In genomic region chr11:62573006-62573591, GRCh38 we compare ENCODE assay signal across 8 cellular contexts. TPM values are rescaled to one million over a fixed set of nuclear protein-coding genes. Genes with fewer than 3 reads are reported as not detected.
DNase-seq lines count a peak whose midpoint lies in the region; ATAC-seq, FAIRE-seq and TF ChIP-seq lines count a peak whose summit lies in the region.

No MANE protein-coding gene starts in this region.

- peaks cover 99% of the 10 kb centered on the region for H3K36me3 Mint-ChIP-seq in activated T-helper 17 cell treated with anti-CD3 and anti-CD28 coated beads, Interleukin-2, amount 50 U/mL, for 72 hours (ENCODE audit: low read depth)

- DNase-seq in D341Med (ENCODE audit: low spot score) (peak; percentile 34), HTR-8/SVneo (ENCODE audit: insufficient read length, low spot score) (peak; percentile 17), heart right ventricle (no peak), dedifferentiated amniotic fluid mesenchymal stem cell (ENCODE audit: extremely low spot score) (no peak), RCC 7860 (ENCODE audit: low spot score) (no peak)

- no peak for ATAC-seq in activated T-helper 17 cell treated with anti-CD3 and anti-CD28 coated beads, Interleukin-2, amount 50 U/mL, for 72 hours (replicated peaks)
- ATAC-seq in heart right ventricle (peak in 1 of 8 donors; percentile 1), GM21515 (IDR thresholded peaks at IDR 0.05; ENCODE audit: unreplicated experiment) (no peak)

- H3K4me1 Mint-ChIP-seq in activated T-helper 17 cell treated with anti-CD3 and anti-CD28 coated beads, Interleukin-2, amount 50 U/mL, for 72 hours, result peaks cover 33% of the 10 kb centered on the region

- TF ChIP-seq CTCF in heart right ventricle (IDR thresholded peaks at IDR 0.05), result no peak

- peak overlapping the region; percentile 54 to 98 (median 85) for H3K27ac ChIP-seq in heart right ventricle
- peak overlapping the region; percentile 75 for H3K27ac ChIP-seq in rectal smooth muscle tissue (ENCODE audit: low read depth, low read length)

- H3K4me1 ChIP-seq in heart right ventricle (peaks cover 11 to 74% (median 54%) of the 10 kb centered on the region in 9 donors), rectal smooth muscle tissue (ENCODE audit: control insufficient read depth, insufficient read depth, low read length) (peaks cover 20% of the 10 kb centered on the region)

- H3K4me3 Mint-ChIP-seq in activated T-helper 17 cell treated with anti-CD3 and anti-CD28 coated beads, Interleukin-2, amount 50 U/mL, for 72 hours, result peak overlapping the region; percentile 98

- H3K9me3 ChIP-seq in heart right ventricle, result no peaks in the 10 kb centered on the region

- H3K36me3 ChIP-seq in heart right ventricle, result peaks cover 0 to 72% (median 33%) of the 10 kb centered on the region in 9 donors
- H3K36me3 ChIP-seq in rectal smooth muscle tissue (ENCODE audit: control insufficient read depth, insufficient read depth, low read length), result peaks cover 29% of the 10 kb centered on the region

- H3K27ac Mint-ChIP-seq in activated T-helper 17 cell treated with anti-CD3 and anti-CD28 coated beads, Interleukin-2, amount 50 U/mL, for 72 hours, result peak overlapping the region; percentile 98

- peak overlapping the region; percentile 47 for H3K9ac ChIP-seq in rectal smooth muscle tissue (ENCODE audit: low read length)

- FAIRE-seq in HTR-8/SVneo (lab: Jason Lieb, UNC) (no peak), RCC 7860 (lab: Jason Lieb, UNC) (no peak)

- H3K4me3 ChIP-seq in heart right ventricle (peak overlapping the region; percentile 71 to 95 (median 85)), rectal smooth muscle tissue (ENCODE audit: low read length) (peak overlapping the region; percentile 96)

- intact Hi-C loops in heart right ventricle (cut with DNase I), result loop anchor here in 1 of 10 donors (10.0 kb wide), 1 partner anchor 282 kb away; no protein-coding TSS in a partner anchor

- WGBS in heart right ventricle, 2 donors, result 0 to 1% methylated on average over 33 of the region's 33 CpGs

- H3K27me3 ChIP-seq in heart right ventricle, result no peaks in the 10 kb centered on the region
- no peaks in the 10 kb centered on the region for H3K27me3 ChIP-seq in rectal smooth muscle tissue (ENCODE audit: control insufficient read depth, insufficient read depth, low read length)

- no peaks in the 10 kb centered on the region for H3K27me3 Mint-ChIP-seq in activated T-helper 17 cell treated with anti-CD3 and anti-CD28 coated beads, Interleukin-2, amount 50 U/mL, for 72 hours

- no peaks in the 10 kb centered on the region for H3K9me3 Mint-ChIP-seq in activated T-helper 17 cell treated with anti-CD3 and anti-CD28 coated beads, Interleukin-2, amount 50 U/mL, for 72 hours

RNA-seq across cellular contexts. Expression of gene EEF1G, which starts 0.6 kb away (rescaled TPM):
- total RNA-seq in activated T-helper 17 cell treated with anti-CD3 and anti-CD28 coated beads, Interleukin-2, amount 50 U/mL, for 72 hours, result 1,000 to 10,000 TPM; 1,690 to 1,865 TPM
- total RNA-seq in heart right ventricle, result 1,000 to 10,000 TPM in 5 of 10 donors, 100 to 1,000 TPM in 5; 784 to 1,131 (median 1,002) TPM
- polyA plus RNA-seq in heart right ventricle, result 1,000 to 10,000 TPM in 1 of 2 donors, 100 to 1,000 TPM in 1; 555 to 1,173 TPM

RNA-seq across cellular contexts. Expression of gene TUT1, which starts 18.2 kb away (rescaled TPM):
- 10 to 100 TPM; 23.8 to 25.7 TPM for total RNA-seq in activated T-helper 17 cell treated with anti-CD3 and anti-CD28 coated beads, Interleukin-2, amount 50 U/mL, for 72 hours
- 10 to 100 TPM in 8 of 10 donors, 1 to 10 TPM in 2; 8.2 to 17.9 (median 12.3) TPM for total RNA-seq in heart right ventricle
- polyA plus RNA-seq in heart right ventricle, result 10 to 100 TPM in 1 of 2 donors, 1 to 10 TPM in 1; 9.3 to 19.2 TPM

RNA-seq across cellular contexts. Expression of gene AHNAK, which starts 26.5 kb away (rescaled TPM):
- total RNA-seq in activated T-helper 17 cell treated with anti-CD3 and anti-CD28 coated beads, Interleukin-2, amount 50 U/mL, for 72 hours, result 100 to 1,000 TPM; 155 to 336 TPM
- 100 to 1,000 TPM; 259 to 447 (median 386) TPM for total RNA-seq in heart right ventricle
- 100 to 1,000 TPM; 101 to 113 TPM for polyA plus RNA-seq in heart right ventricle

RNA-seq across cellular contexts. Expression of gene MTA2, which starts 28.6 kb away (rescaled TPM):
- total RNA-seq in activated T-helper 17 cell treated with anti-CD3 and anti-CD28 coated beads, Interleukin-2, amount 50 U/mL, for 72 hours, result 100 to 1,000 TPM; 142 to 198 TPM
- 10 to 100 TPM; 25.0 to 45.3 (median 29.8) TPM for total RNA-seq in heart right ventricle
- 10 to 100 TPM; 22.1 to 35.3 TPM for polyA plus RNA-seq in heart right ventricle

RNA-seq across cellular contexts. Expression of gene EML3, which starts 39.5 kb away (rescaled TPM):
- 100 to 1,000 TPM; 122 to 130 TPM for total RNA-seq in activated T-helper 17 cell treated with anti-CD3 and anti-CD28 coated beads, Interleukin-2, amount 50 U/mL, for 72 hours
- 10 to 100 TPM in 8 of 10 donors, 1 to 10 TPM in 2; 7.7 to 27.2 (median 15.2) TPM for total RNA-seq in heart right ventricle
- polyA plus RNA-seq in heart right ventricle, result 10 to 100 TPM; 18.9 to 50.4 TPM

Comparison
In these comparisons a context has a peak if more than half of its experiments do, and no peak if none do; other contexts are left out.
1. DNase-seq: peak in D341Med (single experiment) and HTR-8/SVneo (single experiment); none in heart right ventricle (0 of 2), dedifferentiated amniotic fluid mesenchymal stem cell (single experiment) and RCC 7860 (single experiment).